In the genomic region with DNA sequence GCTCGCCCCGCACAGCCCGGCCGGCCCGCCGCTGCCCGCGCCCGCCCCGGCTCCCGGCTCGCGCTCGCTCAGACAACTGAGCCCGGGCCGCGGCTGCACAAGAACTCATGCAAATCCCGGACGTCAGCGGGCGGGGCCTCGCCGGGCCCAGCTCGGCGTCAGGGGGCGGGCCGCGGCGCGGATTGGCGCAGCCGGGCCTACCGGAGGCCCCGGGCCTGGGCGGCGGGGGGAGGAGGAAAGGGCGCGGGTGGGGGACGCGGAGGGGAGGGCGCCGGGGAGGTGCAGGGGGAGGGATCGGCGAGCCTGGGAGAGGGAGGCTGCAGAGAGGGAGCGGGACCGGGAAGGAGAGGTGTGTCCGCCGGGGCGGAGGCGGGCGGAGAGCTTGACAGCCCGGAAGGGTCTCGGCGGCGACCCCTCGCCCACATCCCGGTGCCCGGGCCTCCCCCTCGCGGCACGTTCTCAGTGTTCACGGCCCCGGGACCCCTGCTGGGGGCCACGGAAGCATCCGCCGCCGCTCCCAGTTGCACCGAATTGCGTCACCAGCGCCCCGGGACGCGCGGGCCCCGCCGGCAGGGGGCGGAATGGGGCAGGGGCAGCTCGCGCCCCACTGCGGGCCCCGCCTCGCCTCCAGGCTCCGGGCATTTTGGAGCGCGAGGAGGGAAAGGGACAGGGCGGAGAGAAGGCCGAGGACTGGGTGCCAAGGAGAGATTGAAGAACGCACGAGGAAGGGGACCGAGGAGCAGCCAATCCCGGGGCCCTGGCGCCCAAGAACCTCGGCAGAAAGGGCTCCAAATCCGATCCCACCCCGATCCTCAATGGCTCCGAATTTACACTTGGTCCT, we compare ENCODE assay signal across 8 cellular contexts. TPM values are rescaled to one million over a fixed set of nuclear protein-coding genes. Genes with fewer than 3 reads are reported as not detected.
DNase-seq lines count a peak whose midpoint lies in the region; ATAC-seq, FAIRE-seq and TF ChIP-seq lines count a peak whose summit lies in the region.

A gene (minus strand): TSS at position 78 of the 841 bp plus-strand sequence. CDS start 189 bp downstream, outside the sequence.

- peak in 1 of 2 experiments; percentile 55; a peak in 1 of 5 replicates for TF ChIP-seq EP300 in A549 (IDR thresholded peaks at IDR 0.05)

- H3K4me1 ChIP-seq in A549 (peaks cover 52% of the 10 kb centered on the region), keratinocyte (ENCODE audit: control insufficient read depth, extremely low read depth, insufficient read depth, low read length) (peaks cover 35% of the 10 kb centered on the region)

- TF ChIP-seq RAD21 in A549 (conservative IDR thresholded peaks at IDR 0.05 in 1 of 2, IDR thresholded peaks at IDR 0.05 in 1 of 2), result peak; percentile 55 to 90

- H3K36me3 ChIP-seq in keratinocyte (ENCODE audit: control insufficient read depth in 2 of 2, extremely low read depth in 1 of 2, insufficient read depth in 2 of 2, low read length in 2 of 2), result peaks cover 0 to 4% of the 10 kb centered on the region in 2 experiments

- TF ChIP-seq CTCF in A549 (IDR thresholded peaks at IDR 0.05) (peak; percentile 99), keratinocyte (optimal IDR thresholded peaks at IDR 0.05 in 1 of 3, IDR thresholded peaks at IDR 0.05 in 1 of 3, conservative IDR thresholded peaks at IDR 0.05 in 1 of 3; ENCODE audit: extremely low read depth in 1 of 3, insufficient read depth in 2 of 3, low read length in 3 of 3) (peak; percentile 52 to 79 (median 69))

- H3K4me3 ChIP-seq in A549, result peak within 1 kb of the TSS; percentile 82
- H3K4me3 ChIP-seq in keratinocyte (ENCODE audit: control insufficient read depth in 2 of 3, extremely low read depth in 1 of 3, insufficient read depth in 2 of 3, low read depth in 1 of 3, low read length in 3 of 3), result peak within 1 kb of the TSS; percentile 69 to 84 (median 77)

- peaks cover 5% of the 10 kb centered on the region for H4K20me1 ChIP-seq in keratinocyte (ENCODE audit: control insufficient read depth, extremely low read depth, insufficient read depth, low read length)

- peaks cover 46% of the 10 kb centered on the region for H3K27me3 ChIP-seq in keratinocyte (ENCODE audit: control insufficient read depth, extremely low read depth, insufficient read depth, low read length)

- no peaks in the 10 kb centered on the region for H3K9me1 ChIP-seq in keratinocyte (ENCODE audit: control insufficient read depth, extremely low read depth, insufficient read depth, low read length)

- H3K9me3 ChIP-seq in A549 (no peaks in the 10 kb centered on the region), keratinocyte (ENCODE audit: control insufficient read depth, low read depth, low read length) (no peaks in the 10 kb centered on the region)

- TF ChIP-seq POLR2A in A549 (IDR thresholded peaks at IDR 0.05; ENCODE audit: low read length), result peak; percentile 77

- WGBS in A549 (ENCODE audit: missing lambda C conversion rate), result 12% methylated on average over 24 of the region's 96 CpGs

- H3K9ac ChIP-seq in keratinocyte (ENCODE audit: control insufficient read depth, extremely low read depth, insufficient read depth, low read length), result peak within 1 kb of the TSS; percentile 67

- ATAC-seq in A549, result peak; percentile 61 to 73
- ATAC-seq in GM18858 (IDR thresholded peaks at IDR 0.05; ENCODE audit: unreplicated experiment), result peak; percentile 50
- ATAC-seq in HG03159 (IDR thresholded peaks at IDR 0.05; ENCODE audit: unreplicated experiment), result peak; percentile 58

- dilution Hi-C loops in keratinocyte (cut with MboI; ENCODE audit: extremely low pct_ligation_motif_present, low sequenced_read_pairs), result no loop called here

- H2AFZ ChIP-seq in keratinocyte (ENCODE audit: control insufficient read depth, low read length), result peak within 1 kb of the TSS; percentile 74

- FAIRE-seq in A549 (lab: Jason Lieb, UNC), result no peak
- no peak for FAIRE-seq in keratinocyte (lab: Jason Lieb, UNC)

- CTCF ChIA-PET in A549 (lab: Yijun Ruan, JAX), result interaction anchor here (0.6 to 15.4 kb wide), 54 partner anchors 10 to 952 kb away, joined by 3 to 238 read pairs (median 6); a partner anchor contains a TSS

- DNase-seq in A549 (ENCODE audit: low read depth in 1 of 2, low spot score in 1 of 2) (peak; percentile 87 to 97), NCI-H226 (peak; percentile 93), keratinocyte (ENCODE audit: low read depth, low spot score) (no peak)
- peak; percentile 72 to 90 (median 82) for DNase-seq in activated CD4-positive, CD25-positive, alpha-beta regulatory T cell (lab: John Stamatoyannopoulos, UW)
- DNase-seq in central memory CD4-positive, alpha-beta T cell, result peak; percentile 83
- peak; percentile 76 to 88 (median 79) for DNase-seq in stimulated activated CD4-positive, alpha-beta T cell treated with anti-CD3 and anti-CD28 coated beads, Interleukin-12 subunit alpha, Interleukin-12 subunit beta, amount 100 ng/mL, for 48 hours (ENCODE audit: low read depth in 2 of 3, low spot score in 1 of 3)

- H3K4me2 ChIP-seq in A549 (peak within 1 kb of the TSS; percentile 100), keratinocyte (ENCODE audit: control insufficient read depth, extremely low read depth, insufficient read depth, low read depth, low read length) (peak within 1 kb of the TSS; percentile 98)

- POLR2A ChIA-PET in A549 (lab: Yijun Ruan, JAX), result interaction anchor here (0.5 to 3.6 kb wide), 39 partner anchors 7 to 447 kb away, joined by 3 to 84 read pairs (median 6); a partner anchor contains a TSS

- H3K27ac ChIP-seq in A549, result peak within 1 kb of the TSS; percentile 95 to 98
- H3K27ac ChIP-seq in keratinocyte (ENCODE audit: control insufficient read depth, insufficient read depth, low read length), result peak within 1 kb of the TSS; percentile 66

- peaks cover 7% of the 10 kb centered on the region for H3K79me2 ChIP-seq in keratinocyte (ENCODE audit: control insufficient read depth, insufficient read depth, low read length)

TF ChIP-seq in A549, 52 proteins besides CTCF, POLR2A, EP300 and RAD21 (continues in another document):
- peak; percentile 87 to 93 for TF ChIP-seq JUN (IDR thresholded peaks at IDR 0.05)
- no peak for TF ChIP-seq HEYL (CRISPR knock-in tag; IDR thresholded peaks at IDR 0.05)
- TF ChIP-seq, protein P1, sequence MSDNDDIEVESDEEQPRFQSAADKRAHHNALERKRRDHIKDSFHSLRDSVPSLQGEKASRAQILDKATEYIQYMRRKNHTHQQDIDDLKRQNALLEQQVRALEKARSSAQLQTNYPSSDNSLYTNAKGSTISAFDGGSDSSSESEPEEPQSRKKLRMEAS (IDR thresholded peaks at IDR 0.05), result peak; percentile 86
- TF ChIP-seq FOSL2 (IDR thresholded peaks at IDR 0.05), result no peak
- peak; percentile 68; the same call in 1 of the 2 replicates for TF ChIP-seq FOSL2 (CRISPR knock-in tag; IDR thresholded peaks at IDR 0.05)
- 0 out of 2 replicates have a peak, but pooled peaks have one; percentile 41 for TF ChIP-seq GATA3 (IDR thresholded peaks at IDR 0.05; ENCODE audit: borderline replicate concordance)
- TF ChIP-seq, protein P2, sequence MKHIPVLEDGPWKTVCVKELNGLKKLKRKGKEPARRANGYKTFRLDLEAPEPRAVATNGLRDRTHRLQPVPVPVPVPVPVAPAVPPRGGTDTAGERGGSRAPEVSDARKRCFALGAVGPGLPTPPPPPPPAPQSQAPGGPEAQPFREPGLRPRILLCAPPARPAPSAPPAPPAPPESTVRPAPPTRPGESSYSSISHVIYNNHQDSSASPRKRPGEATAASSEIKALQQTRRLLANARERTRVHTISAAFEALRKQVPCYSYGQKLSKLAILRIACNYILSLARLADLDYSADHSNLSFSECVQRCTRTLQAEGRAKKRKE (CRISPR knock-in tag; IDR thresholded peaks at IDR 0.05; ENCODE audit: low read depth), result peak; percentile 88
- no peak for TF ChIP-seq MAFK (IDR thresholded peaks at IDR 0.05; ENCODE audit: partially characterized antibody)
- 0 out of 2 replicates have a peak, but pooled peaks have one; percentile 58 for TF ChIP-seq RCOR1 (IDR thresholded peaks at IDR 0.05; ENCODE audit: low read depth, low read length)
- no peak for TF ChIP-seq CBX8 (IDR thresholded peaks at IDR 0.05)
- no peak for TF ChIP-seq ZFP36 (IDR thresholded peaks at IDR 0.05; ENCODE audit: borderline replicate concordance, partially characterized antibody)
- TF ChIP-seq, protein P3, sequence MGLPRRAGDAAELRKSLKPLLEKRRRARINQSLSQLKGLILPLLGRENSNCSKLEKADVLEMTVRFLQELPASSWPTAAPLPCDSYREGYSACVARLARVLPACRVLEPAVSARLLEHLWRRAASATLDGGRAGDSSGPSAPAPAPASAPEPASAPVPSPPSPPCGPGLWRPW (IDR thresholded peaks at IDR 0.05), result 0 out of 2 replicates have a peak, but pooled peaks have one; percentile 22
- peak; percentile 70; the same call in 1 of the 2 replicates for TF ChIP-seq EHF (CRISPR knock-in tag; IDR thresholded peaks at IDR 0.05)
- peak; percentile 85; the same call in 1 of the 2 replicates for TF ChIP-seq TP53 (CRISPR knock-in tag; IDR thresholded peaks at IDR 0.05)
- TF ChIP-seq MYC (IDR thresholded peaks at IDR 0.05; ENCODE audit: borderline replicate concordance, low read length), result 0 out of 2 replicates have a peak, but pooled peaks have one; percentile 35
- TF ChIP-seq, protein P4, sequence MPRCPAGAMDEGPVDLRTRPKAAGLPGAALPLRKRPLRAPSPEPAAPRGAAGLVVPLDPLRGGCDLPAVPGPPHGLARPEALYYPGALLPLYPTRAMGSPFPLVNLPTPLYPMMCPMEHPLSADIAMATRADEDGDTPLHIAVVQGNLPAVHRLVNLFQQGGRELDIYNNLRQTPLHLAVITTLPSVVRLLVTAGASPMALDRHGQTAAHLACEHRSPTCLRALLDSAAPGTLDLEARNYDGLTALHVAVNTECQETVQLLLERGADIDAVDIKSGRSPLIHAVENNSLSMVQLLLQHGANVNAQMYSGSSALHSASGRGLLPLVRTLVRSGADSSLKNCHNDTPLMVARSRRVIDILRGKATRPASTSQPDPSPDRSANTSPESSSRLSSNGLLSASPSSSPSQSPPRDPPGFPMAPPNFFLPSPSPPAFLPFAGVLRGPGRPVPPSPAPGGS (IDR thresholded peaks at IDR 0.05), result peak; percentile 99

RNA-seq across cellular contexts. Expression of the gene that starts here (rescaled TPM):
- 21.9 and 34.1 TPM in 2 replicates for polyA plus RNA-seq in A549 (2011; rRNA removed)
- 31.9 and 46.3 TPM in 2 replicates for polyA plus RNA-seq in A549 (2012; cell fraction: cytosol; rRNA removed)
- 48.9 and 61.8 TPM in 2 replicates for polyA plus RNA-seq in A549 (2012; cell fraction: nucleus; rRNA removed)
- polyA plus RNA-seq in A549 (2017; fragmentation: RNase III; extraction: RNeasy Plus Mini Kit Qiagen cat#74134 plus additional on column Dnase treatment), result 25.9 to 31.9 TPM (median 31.0 TPM) in 3 replicates
- 20.6 and 27.0 TPM in 2 replicates for polyA minus RNA-seq in A549 (2011; rRNA and poly(A)+ RNA removed)
- 5.4 to 11.0 TPM (median 7.0 TPM) in 3 replicates for polyA plus RNA-seq in keratinocyte
- polyA plus RNA-seq in keratinocyte (2011; ENCODE audit: low read depth), result 26.5 TPM
- polyA plus RNA-seq in keratinocyte (2011; cell fraction: cytosol; rRNA removed), result 3.5 and 6.7 TPM in 2 replicates
- 9.5 and 9.7 TPM in 2 replicates for polyA plus RNA-seq in keratinocyte (2011; cell fraction: nucleus; rRNA removed)
- polyA plus RNA-seq in keratinocyte (2012; ENCODE audit: low replicate concordance), result 8.2 and 21.9 TPM in 2 replicates
- 1.8 to 6.5 TPM (median 2.7 TPM) in 3 replicates for polyA minus RNA-seq in keratinocyte
- polyA minus RNA-seq in keratinocyte (2011; cell fraction: cytosol; rRNA and poly(A)+ RNA removed), result 17.5 TPM
- polyA minus RNA-seq in keratinocyte (2011; cell fraction: nucleus; rRNA and poly(A)+ RNA removed), result 12.8 and 12.9 TPM in 2 replicates
